9 cellular contexts compared by ENCODE assay signal in the genomic region with DNA sequence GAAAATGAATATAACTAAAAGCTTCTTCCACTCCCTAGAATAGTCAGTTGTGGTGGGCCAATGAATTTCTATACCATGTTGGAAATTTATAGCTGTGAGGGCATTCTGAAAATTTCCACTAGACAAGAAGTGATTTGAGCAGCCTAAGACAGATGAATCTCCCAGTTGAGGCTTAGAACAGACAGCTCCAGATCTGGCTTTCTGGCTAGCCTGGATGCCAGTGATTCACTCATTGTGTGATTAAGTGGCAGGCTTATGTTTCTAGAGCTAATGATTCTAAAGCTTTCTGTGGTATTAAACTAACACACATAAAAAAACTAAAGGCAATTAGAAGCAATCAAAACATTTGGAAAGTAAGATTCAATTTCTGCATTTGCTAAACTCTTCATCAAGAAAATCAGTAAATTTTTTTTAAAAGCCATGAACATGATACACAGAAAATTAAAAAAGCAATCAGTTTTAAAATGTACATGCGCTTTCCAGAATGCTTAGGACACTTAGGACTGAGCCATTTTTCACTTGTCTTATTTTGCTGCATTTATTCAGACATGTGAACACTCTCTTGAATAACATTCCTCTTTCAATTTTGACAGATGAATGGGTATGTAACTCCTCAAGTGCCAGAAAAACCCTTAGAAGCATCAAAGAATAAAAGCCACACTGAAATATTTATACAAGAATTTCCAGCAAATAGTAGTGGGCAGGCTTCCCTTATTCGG.
DNase-seq lines count a peak whose midpoint lies in the region; ATAC-seq and TF ChIP-seq lines count a peak whose summit lies in the region.
"Had no signal": no experiment of that assay in that cellular context is flagged by ENCODE, and none has a peak within 500 bp of the region (broad histone marks: within the 10 kb centered on the region; RNA-seq: fewer than 3 reads in every experiment).

No MANE protein-coding gene starts in this region.

- in situ Hi-C loops in gastrocnemius medialis (cut with MboI; ENCODE audit: low sequenced_read_pairs in 4 of 4): no loop called here

- TF ChIP-seq CTCF in OCI-LY3 (IDR thresholded peaks at IDR 0.05; ENCODE audit: low read depth, low read length): no peak
- no peak for TF ChIP-seq CTCF in dorsolateral prefrontal cortex (IDR thresholded peaks at IDR 0.05 in 54 of 56, conservative IDR thresholded peaks at IDR 0.05 in 2 of 56; ENCODE audit: low read depth in 1 of 56, partially characterized antibody in 56 of 56)
- TF ChIP-seq CTCF in gastrocnemius medialis (IDR thresholded peaks at IDR 0.05 in 4 of 5, conservative IDR thresholded peaks at IDR 0.05 in 1 of 5): no peak

- peaks cover 9% of the 10 kb centered on the region for H3K4me1 ChIP-seq in OCI-LY3 (ENCODE audit: low read length)
- no peaks in the 10 kb centered on the region for H3K4me1 ChIP-seq in gastrocnemius medialis

- no peaks in the 10 kb centered on the region for H3K79me2 ChIP-seq in OCI-LY3 (ENCODE audit: low read length)

- H3K27me3 ChIP-seq in OCI-LY3 (ENCODE audit: low read depth, low read length) (no peaks in the 10 kb centered on the region), dorsolateral prefrontal cortex (no peaks in the 10 kb centered on the region), gastrocnemius medialis (no peaks in the 10 kb centered on the region)

- DNase-seq in NCI-H2029 treated with DMSO at 0.1 percent for 48 hours (lab: John Stamatoyannopoulos, UW) (peak; percentile 71), NCI-H2029 (lab: John Stamatoyannopoulos, UW) (no peak), dorsolateral prefrontal cortex (no peak), renal cortical epithelial cell (ENCODE audit: low read depth) (peak; percentile 57), occipital lobe (lab: John Stamatoyannopoulos, UW) (no peak), NCI-H1436 (lab: John Stamatoyannopoulos, UW) (no peak), gastrocnemius medialis (no peak)
- DNase-seq: NK-92 treated with Interleukin-12 subunit alpha and Interleukin-12 subunit beta, amount 100 ng/mL, for 24 hours had no signal

- intact Hi-C loops in dorsolateral prefrontal cortex (cut with DNase I): loop anchor here (2.0 to 5.0 kb wide), 2 partner anchors 80 to 81 kb away; no protein-coding TSS in a partner anchor
- intact Hi-C loops in gastrocnemius medialis (cut with DNase I; ENCODE audit: low total_unique reads): no loop called here

- peak overlapping the region; percentile 48 for H3K4me2 ChIP-seq in OCI-LY3 (ENCODE audit: low read length)

- H4K20me1 ChIP-seq in OCI-LY3 (ENCODE audit: insufficient read depth, low read length): no peaks in the 10 kb centered on the region

- no peaks in the 10 kb centered on the region for H3K36me3 ChIP-seq in OCI-LY3 (replicated peaks; ENCODE audit: low read depth, low read length)
- H3K36me3 ChIP-seq in gastrocnemius medialis: no peaks in the 10 kb centered on the region

- no peak for ATAC-seq in gastrocnemius medialis

- H2AFZ ChIP-seq in OCI-LY3 (ENCODE audit: low read depth, low read length): peak overlapping the region; percentile 90

- peak overlapping the region; percentile 36; the same call in 1 of the 2 replicates for H3K4me3 ChIP-seq in OCI-LY3 (ENCODE audit: low read length)
- H3K4me3 ChIP-seq in dorsolateral prefrontal cortex: peak overlapping the region in 47 of 59 donors; percentile 0 to 54 (median 28)
- no peak overlapping the region for H3K4me3 ChIP-seq in gastrocnemius medialis

- H3K9me3 ChIP-seq in OCI-LY3 (ENCODE audit: insufficient read depth, low read length) (no peaks in the 10 kb centered on the region), gastrocnemius medialis (no peaks in the 10 kb centered on the region)

- no peak for TF ChIP-seq POLR2A in gastrocnemius medialis (IDR thresholded peaks at IDR 0.05)

- H3K27ac ChIP-seq in OCI-LY3 (ENCODE audit: low read length): no peak overlapping the region
- peak overlapping the region in 48 of 59 donors; percentile 3 to 99 (median 52) for H3K27ac ChIP-seq in dorsolateral prefrontal cortex
- no peak overlapping the region for H3K27ac ChIP-seq in gastrocnemius medialis

- no peak overlapping the region for H3K9ac ChIP-seq in OCI-LY3 (ENCODE audit: low read length)

Comparison
In these comparisons a context has a peak if more than half of its experiments do, and no peak if none do; other contexts are left out.
1. DNase-seq: peak in NCI-H2029 treated with DMSO at 0.1 percent for 48 hours (single experiment) and renal cortical epithelial cell (single experiment); none in NCI-H2029 (single experiment), dorsolateral prefrontal cortex (0 of 10), occipital lobe (single experiment), NCI-H1436 (single experiment) and gastrocnemius medialis (0 of 2).
2. H3K27ac ChIP-seq: peak in dorsolateral prefrontal cortex (48 of 59); none in OCI-LY3 (single experiment) and gastrocnemius medialis (0 of 4).
3. H3K4me3 ChIP-seq: peak in OCI-LY3 (single experiment) and dorsolateral prefrontal cortex (47 of 59); none in gastrocnemius medialis (0 of 4).